In the genomic region with DNA sequence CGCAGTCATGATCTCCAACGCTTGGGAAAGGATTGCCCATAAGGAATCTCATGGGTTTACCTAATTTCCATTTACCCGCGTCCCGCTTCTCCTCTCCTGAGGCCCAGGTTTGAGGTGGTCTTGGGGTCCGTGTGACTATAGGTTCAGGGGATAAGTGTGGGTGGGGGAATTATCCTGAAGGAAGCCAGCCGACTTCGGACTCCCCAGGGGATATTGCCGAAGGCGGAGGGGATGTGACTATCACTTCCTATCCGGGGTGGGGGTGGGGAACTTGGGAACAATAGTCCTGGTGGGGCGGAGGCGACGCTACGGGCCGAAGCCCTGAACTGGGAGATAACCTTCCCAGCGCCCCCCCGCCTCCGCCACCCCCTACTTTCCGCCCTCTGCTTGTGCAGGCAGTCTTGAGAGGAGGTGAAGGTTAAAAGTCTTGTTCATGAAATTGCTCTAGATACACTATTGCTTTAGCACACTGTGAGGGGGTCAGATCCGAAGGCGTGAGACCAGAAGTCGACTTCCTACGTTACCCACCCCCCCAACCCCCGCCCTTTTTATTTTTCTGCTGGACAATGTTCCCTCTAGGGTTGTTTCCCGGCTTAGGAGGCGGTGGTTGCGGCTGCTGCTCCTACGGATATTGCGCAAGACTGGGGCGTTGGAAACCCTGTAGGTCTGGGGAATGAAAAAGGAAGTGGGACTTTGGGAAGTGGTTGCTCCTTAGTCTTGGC, we compare ENCODE assay signal across 8 cellular contexts. TPM values are rescaled to one million over a fixed set of nuclear protein-coding genes. Genes with fewer than 3 reads are reported as not detected.
DNase-seq lines count a peak whose midpoint lies in the region; ATAC-seq and TF ChIP-seq lines count a peak whose summit lies in the region.

No MANE protein-coding gene starts in this region.

- H3K27ac Mint-ChIP-seq in GM23338 (peak overlapping the region; percentile 98), neural progenitor cell (peak overlapping the region; percentile 98)
- peak overlapping the region; percentile 71 for H3K27ac Mint-ChIP-seq in activated naive CD8-positive, alpha-beta T cell treated with anti-CD3 and anti-CD28 coated beads, Interleukin-2, amount 10 ng/mL, durations not matched to agents 7 days and 5 days

- H3K9ac ChIP-seq in neural progenitor cell, result peak overlapping the region; percentile 79

- H3K27me3 ChIP-seq in GM23338 (ENCODE audit: insufficient read depth) (no peaks in the 10 kb centered on the region), neural progenitor cell (no peaks in the 10 kb centered on the region)

- H3K9me3 ChIP-seq in neural progenitor cell (ENCODE audit: low read depth), result no peaks in the 10 kb centered on the region

- no peak for TF ChIP-seq CTCF in GM23338 (conservative IDR thresholded peaks at IDR 0.05; ENCODE audit: low read depth in 2 of 2)
- TF ChIP-seq CTCF in neural progenitor cell (IDR thresholded peaks at IDR 0.05), result no peak

- H3K4me1 Mint-ChIP-seq in GM23338 (peaks cover 36% of the 10 kb centered on the region), neural progenitor cell (peaks cover 19% of the 10 kb centered on the region)
- H3K4me1 Mint-ChIP-seq in activated naive CD8-positive, alpha-beta T cell treated with anti-CD3 and anti-CD28 coated beads, Interleukin-2, amount 10 ng/mL, durations not matched to agents 7 days and 5 days, result peaks cover 9% of the 10 kb centered on the region

- H3K9me3 Mint-ChIP-seq in GM23338 (peaks cover 17% of the 10 kb centered on the region), neural progenitor cell (peaks cover 5% of the 10 kb centered on the region)
- no peaks in the 10 kb centered on the region for H3K9me3 Mint-ChIP-seq in activated naive CD8-positive, alpha-beta T cell treated with anti-CD3 and anti-CD28 coated beads, Interleukin-2, amount 10 ng/mL, durations not matched to agents 7 days and 5 days

- H3K27me3 Mint-ChIP-seq in GM23338 (ENCODE audit: insufficient read depth, low read depth, poor library complexity), result peaks cover 15% of the 10 kb centered on the region
- peaks cover 10% of the 10 kb centered on the region for H3K27me3 Mint-ChIP-seq in activated naive CD8-positive, alpha-beta T cell treated with anti-CD3 and anti-CD28 coated beads, Interleukin-2, amount 10 ng/mL, durations not matched to agents 7 days and 5 days
- H3K27me3 Mint-ChIP-seq in neural progenitor cell (ENCODE audit: insufficient read depth, low read depth), result peaks cover 6% of the 10 kb centered on the region

- H3K4me3 ChIP-seq in GM23338, result peak overlapping the region; percentile 97
- peak overlapping the region; percentile 99 for H3K4me3 ChIP-seq in neural progenitor cell

- H3K4me1 ChIP-seq in GM23338 (ENCODE audit: insufficient read depth), result peaks cover 30% of the 10 kb centered on the region
- peaks cover 4% of the 10 kb centered on the region for H3K4me1 ChIP-seq in neural progenitor cell

- POLR2A ChIA-PET in activated naive CD8-positive, alpha-beta T cell treated with anti-CD3 and anti-CD28 coated beads, Interleukin-2, amount 10 ng/mL, durations not matched to agents 7 days and 5 days (lab: Charles Lee), result no interaction called here

- H3K36me3 ChIP-seq in GM23338 (ENCODE audit: insufficient read depth), result no peaks in the 10 kb centered on the region
- H3K36me3 ChIP-seq in neural progenitor cell, result no peaks in the 10 kb centered on the region

- peaks cover 25% of the 10 kb centered on the region for H3K36me3 Mint-ChIP-seq in GM23338 (ENCODE audit: low read depth)
- no peaks in the 10 kb centered on the region for H3K36me3 Mint-ChIP-seq in activated naive CD8-positive, alpha-beta T cell treated with anti-CD3 and anti-CD28 coated beads, Interleukin-2, amount 10 ng/mL, durations not matched to agents 7 days and 5 days
- peaks cover 17% of the 10 kb centered on the region for H3K36me3 Mint-ChIP-seq in neural progenitor cell

- H3K4me3 Mint-ChIP-seq in GM23338, result peak overlapping the region; percentile 89
- peak overlapping the region; percentile 84 for H3K4me3 Mint-ChIP-seq in activated naive CD8-positive, alpha-beta T cell treated with anti-CD3 and anti-CD28 coated beads, Interleukin-2, amount 10 ng/mL, durations not matched to agents 7 days and 5 days
- peak overlapping the region; percentile 96 for H3K4me3 Mint-ChIP-seq in neural progenitor cell

- ATAC-seq in GM23338 (peak; percentile 38), HG02759 (IDR thresholded peaks at IDR 0.05; ENCODE audit: unreplicated experiment) (no peak)
- no peak for ATAC-seq in activated naive CD8-positive, alpha-beta T cell treated with anti-CD3 and anti-CD28 coated beads, Interleukin-2, amount 10 ng/mL, durations not matched to agents 7 days and 5 days (ENCODE audit: low read depth)

- H3K27ac ChIP-seq in GM23338 (ENCODE audit: low read depth) (peak overlapping the region; percentile 100), neural progenitor cell (peak overlapping the region; percentile 96)

- H3K79me2 ChIP-seq in GM23338 (replicated peaks; ENCODE audit: insufficient read depth) (peaks cover 63% of the 10 kb centered on the region), neural progenitor cell (ENCODE audit: low read depth) (peaks cover 62% of the 10 kb centered on the region)

- no peaks in the 10 kb centered on the region for H3K9me2 ChIP-seq in GM23338 (ENCODE audit: insufficient read depth)

- H3F3A ChIP-seq in GM23338 (replicated peaks; ENCODE audit: low read depth), result peaks cover 4% of the 10 kb centered on the region; the same call in 1 of the 2 replicates
- peaks cover 35% of the 10 kb centered on the region for H3F3A ChIP-seq in neural progenitor cell (ENCODE audit: low read depth)

- peak overlapping the region; percentile 23; the same call in 1 of the 2 replicates for H2AFZ ChIP-seq in GM23338
- no peak overlapping the region for H2AFZ ChIP-seq in neural progenitor cell (replicated peaks)

- DNase-seq in C1 segment of cervical spinal cord (lab: John Stamatoyannopoulos, UW) (peak in 12 of 14 donors; percentile 34 to 80 (median 56)), GM23338 (ENCODE audit: low spot score) (peak; percentile 91), NCI-H524 (lab: John Stamatoyannopoulos, UW) (peak; percentile 62 to 70), glomerular endothelial cell (ENCODE audit: extremely low read depth, low read depth, low spot score) (peak; percentile 79), neural progenitor cell (ENCODE audit: low spot score) (peak; percentile 82), cerebellar nuclear complex (lab: John Stamatoyannopoulos, UW) (no peak)
- no peak for DNase-seq in activated naive CD8-positive, alpha-beta T cell treated with anti-CD3 and anti-CD28 coated beads, Interleukin-2, amount 10 ng/mL, durations not matched to agents 7 days and 5 days

- peak overlapping the region; percentile 76 for H3K4me2 ChIP-seq in GM23338
- peak overlapping the region; percentile 86 for H3K4me2 ChIP-seq in neural progenitor cell

- H4K20me1 ChIP-seq in GM23338 (replicated peaks; ENCODE audit: insufficient read depth) (peaks cover 39% of the 10 kb centered on the region), neural progenitor cell (ENCODE audit: low read depth) (peaks cover 48% of the 10 kb centered on the region)

TF ChIP-seq in GM23338, 12 proteins besides CTCF, POLR2A, EP300 and RAD21 (continues in another document):
- TF ChIP-seq, protein P1, sequence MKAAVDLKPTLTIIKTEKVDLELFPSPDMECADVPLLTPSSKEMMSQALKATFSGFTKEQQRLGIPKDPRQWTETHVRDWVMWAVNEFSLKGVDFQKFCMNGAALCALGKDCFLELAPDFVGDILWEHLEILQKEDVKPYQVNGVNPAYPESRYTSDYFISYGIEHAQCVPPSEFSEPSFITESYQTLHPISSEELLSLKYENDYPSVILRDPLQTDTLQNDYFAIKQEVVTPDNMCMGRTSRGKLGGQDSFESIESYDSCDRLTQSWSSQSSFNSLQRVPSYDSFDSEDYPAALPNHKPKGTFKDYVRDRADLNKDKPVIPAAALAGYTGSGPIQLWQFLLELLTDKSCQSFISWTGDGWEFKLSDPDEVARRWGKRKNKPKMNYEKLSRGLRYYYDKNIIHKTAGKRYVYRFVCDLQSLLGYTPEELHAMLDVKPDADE (IDR thresholded peaks at IDR 0.05), result no peak; the same call in 1 of the 2 replicates
- TF ChIP-seq CREB1 (CRISPR knock-in tag; IDR thresholded peaks at IDR 0.05; ENCODE audit: low read depth), result no peak
- TF ChIP-seq ZNF331 (CRISPR knock-in tag; IDR thresholded peaks at IDR 0.05; ENCODE audit: low read depth), result no peak
- no peak for TF ChIP-seq NANOG (IDR thresholded peaks at IDR 0.05; ENCODE audit: borderline replicate concordance)
- TF ChIP-seq EZH2 (IDR thresholded peaks at IDR 0.05; ENCODE audit: low read depth, unreplicated experiment), result no peak
- TF ChIP-seq, protein P2, sequence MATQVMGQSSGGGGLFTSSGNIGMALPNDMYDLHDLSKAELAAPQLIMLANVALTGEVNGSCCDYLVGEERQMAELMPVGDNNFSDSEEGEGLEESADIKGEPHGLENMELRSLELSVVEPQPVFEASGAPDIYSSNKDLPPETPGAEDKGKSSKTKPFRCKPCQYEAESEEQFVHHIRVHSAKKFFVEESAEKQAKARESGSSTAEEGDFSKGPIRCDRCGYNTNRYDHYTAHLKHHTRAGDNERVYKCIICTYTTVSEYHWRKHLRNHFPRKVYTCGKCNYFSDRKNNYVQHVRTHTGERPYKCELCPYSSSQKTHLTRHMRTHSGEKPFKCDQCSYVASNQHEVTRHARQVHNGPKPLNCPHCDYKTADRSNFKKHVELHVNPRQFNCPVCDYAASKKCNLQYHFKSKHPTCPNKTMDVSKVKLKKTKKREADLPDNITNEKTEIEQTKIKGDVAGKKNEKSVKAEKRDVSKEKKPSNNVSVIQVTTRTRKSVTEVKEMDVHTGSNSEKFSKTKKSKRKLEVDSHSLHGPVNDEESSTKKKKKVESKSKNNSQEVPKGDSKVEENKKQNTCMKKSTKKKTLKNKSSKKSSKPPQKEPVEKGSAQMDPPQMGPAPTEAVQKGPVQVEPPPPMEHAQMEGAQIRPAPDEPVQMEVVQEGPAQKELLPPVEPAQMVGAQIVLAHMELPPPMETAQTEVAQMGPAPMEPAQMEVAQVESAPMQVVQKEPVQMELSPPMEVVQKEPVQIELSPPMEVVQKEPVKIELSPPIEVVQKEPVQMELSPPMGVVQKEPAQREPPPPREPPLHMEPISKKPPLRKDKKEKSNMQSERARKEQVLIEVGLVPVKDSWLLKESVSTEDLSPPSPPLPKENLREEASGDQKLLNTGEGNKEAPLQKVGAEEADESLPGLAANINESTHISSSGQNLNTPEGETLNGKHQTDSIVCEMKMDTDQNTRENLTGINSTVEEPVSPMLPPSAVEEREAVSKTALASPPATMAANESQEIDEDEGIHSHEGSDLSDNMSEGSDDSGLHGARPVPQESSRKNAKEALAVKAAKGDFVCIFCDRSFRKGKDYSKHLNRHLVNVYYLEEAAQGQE (IDR thresholded peaks at IDR 0.05; ENCODE audit: unreplicated experiment), result no peak
- TF ChIP-seq EZH2phosphoT487 (IDR thresholded peaks at IDR 0.05; ENCODE audit: unreplicated experiment), result no peak
- TF ChIP-seq JUNB (IDR thresholded peaks at IDR 0.05; ENCODE audit: unreplicated experiment), result no peak

RNA-seq across cellular contexts. Expression of a gene that starts 1.3 kb away (rescaled TPM):
- total RNA-seq in GM23338 (2014; rRNA removed; shearing (Covaris generic)), result 131 and 187 TPM in 2 replicates
- 55.1 and 58.8 TPM in 2 replicates for polyA plus RNA-seq in GM23338 (2016; fragmentation: Nextera tagmentation; extraction: Ambion mirVana)
- total RNA-seq in activated naive CD8-positive, alpha-beta T cell treated with anti-CD3 and anti-CD28 coated beads, Interleukin-2, amount 10 ng/mL, durations not matched to agents 7 days and 5 days, result 10 to 100 TPM; 22.7 to 24.0 TPM
- 81.5 and 136 TPM in 2 replicates for total RNA-seq in glomerular endothelial cell
- 46.3 and 86.6 TPM in 2 replicates for total RNA-seq in neural progenitor cell (ENCODE audit: low replicate concordance)

Comparison
In these comparisons a context has a peak if more than half of its experiments do, and no peak if none do; other contexts are left out.
1. DNase-seq: peak in C1 segment of cervical spinal cord (12 of 14), GM23338 (single experiment), NCI-H524 (2 of 2), glomerular endothelial cell (single experiment) and neural progenitor cell (single experiment); none in activated naive CD8-positive, alpha-beta T cell treated with anti-CD3 and anti-CD28 coated beads, Interleukin-2, amount 10 ng/mL, durations not matched to agents 7 days and 5 days (single experiment) and cerebellar nuclear complex (0 of 2).
2. Peak in every context shown above with its lines, with median percentiles within 50 percentile points of each other: H3K27ac Mint-ChIP-seq and H3K4me3 Mint-ChIP-seq.